Comparison of ENCODE assay signal across 14 cellular contexts in the genomic region with DNA sequence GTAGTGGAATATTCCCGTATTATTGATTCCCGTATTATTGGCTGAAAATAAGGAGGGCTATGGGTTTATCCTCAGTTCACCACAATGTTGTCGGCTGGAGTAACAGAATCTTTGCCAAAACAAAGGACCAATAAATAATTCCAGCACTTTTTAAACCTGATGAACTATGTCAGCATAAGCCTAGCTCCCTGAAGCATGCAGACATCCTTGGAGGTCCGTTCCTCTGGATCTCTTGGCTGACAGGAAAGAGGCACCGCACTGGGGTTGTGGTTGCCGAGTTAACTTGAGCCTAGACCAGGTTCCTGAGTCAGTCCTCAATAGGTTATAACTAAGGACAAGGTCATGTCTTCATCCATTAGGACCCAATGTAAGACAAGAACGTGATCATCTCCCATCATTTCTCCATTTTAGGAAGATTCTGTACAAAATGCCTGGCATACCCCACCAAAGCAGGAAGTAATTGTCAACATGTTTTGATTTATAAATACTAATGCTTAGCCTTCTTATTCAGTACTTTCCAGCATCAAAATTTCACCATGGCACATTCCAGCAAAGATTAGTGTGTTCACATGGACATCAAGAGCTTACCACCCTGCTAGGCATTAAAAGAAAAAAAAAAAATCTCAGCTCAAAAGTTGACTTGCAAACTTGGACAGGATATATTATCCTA. TPM values are rescaled to one million over a fixed set of nuclear protein-coding genes. Genes with fewer than 3 reads are reported as not detected.
A peak's percentile ranks its signal among the peaks of the same experiment; 100 is the strongest.
DNase-seq lines count a peak whose midpoint lies in the region; ATAC-seq and TF ChIP-seq lines count a peak whose summit lies in the region.
"Had no signal": no experiment of that assay in that cellular context is flagged by ENCODE, and none has a peak within 500 bp of the region (broad histone marks: within the 10 kb centered on the region; RNA-seq: fewer than 3 reads in every experiment).

No MANE protein-coding gene starts in this region.

- H3K9me3 Mint-ChIP-seq in activated CD8-positive, alpha-beta T cell treated with anti-CD3 and anti-CD28 coated beads, Interleukin-2, amount 10 ng/mL, durations not matched to agents 7 days and 5 days (ENCODE audit: insufficient read depth), result peaks cover 5% of the 10 kb centered on the region

- H2BK15ac ChIP-seq in IMR-90 (ENCODE audit: low read depth, low read length), result peak overlapping the region; percentile 64

- peak overlapping the region; percentile 11 for H3K18ac ChIP-seq in IMR-90 (ENCODE audit: low read depth, low read length)

- in situ Hi-C loops in IMR-90 (cut with MboI; ENCODE audit: low sequenced_read_pairs), result no loop called here

- H3K4me1 ChIP-seq in IMR-90 (ENCODE audit: control insufficient read depth, insufficient read depth, low read length), result peaks cover 14% of the 10 kb centered on the region
- peaks cover 0 to 2% of the 10 kb centered on the region in 2 donors for H3K4me1 ChIP-seq in left lung
- H3K4me1 ChIP-seq in subcutaneous abdominal adipose tissue (ENCODE audit: control insufficient read depth in 5 of 5, insufficient read depth in 5 of 5, low read length in 5 of 5), result peaks cover 2 to 27% (median 15%) of the 10 kb centered on the region in 5 donors
- H3K4me1 ChIP-seq: HAP-1, pancreas had no signal

- no peak overlapping the region for H3K4me3 ChIP-seq in IMR-90 (ENCODE audit: insufficient read depth, low read depth, low read length)
- peak overlapping the region; percentile 12 for H3K4me3 ChIP-seq in coronary artery
- H3K4me3 ChIP-seq in left lung, result no peak overlapping the region
- H3K4me3 ChIP-seq in subcutaneous abdominal adipose tissue (ENCODE audit: low read depth in 1 of 5, low read length in 5 of 5), result no peak overlapping the region
- H3K4me3 ChIP-seq: HAP-1, pancreas had no signal

- H3K9ac ChIP-seq in IMR-90 (ENCODE audit: low read depth, low read length) (no peak overlapping the region), subcutaneous abdominal adipose tissue (ENCODE audit: low read length in 5 of 5) (no peak overlapping the region)

- H3K23ac ChIP-seq in IMR-90 (ENCODE audit: low read depth, low read length), result no peak overlapping the region

- no peaks in the 10 kb centered on the region for H3K4me1 Mint-ChIP-seq in activated CD8-positive, alpha-beta T cell treated with anti-CD3 and anti-CD28 coated beads, Interleukin-2, amount 10 ng/mL, durations not matched to agents 7 days and 5 days (ENCODE audit: low read depth)

- no peak overlapping the region for H3K4me3 Mint-ChIP-seq in activated CD8-positive, alpha-beta T cell treated with anti-CD3 and anti-CD28 coated beads, Interleukin-2, amount 10 ng/mL, durations not matched to agents 7 days and 5 days

- POLR2A ChIA-PET in IMR-90 (lab: Charles Lee; ENCODE audit: unreplicated experiment), result interaction anchor here (0.5 kb wide), 1 partner anchor 60 kb away, joined by 3 read pairs; no protein-coding TSS in a partner anchor
- POLR2A ChIA-PET in activated CD8-positive, alpha-beta T cell treated with anti-CD3 and anti-CD28 coated beads, Interleukin-2, amount 10 ng/mL, durations not matched to agents 7 days and 5 days (lab: Charles Lee), result no interaction called here

- TF ChIP-seq POLR2A in IMR-90 (IDR thresholded peaks at IDR 0.05; ENCODE audit: low read depth, low read length), result no peak

- H4K20me1 ChIP-seq in IMR-90 (ENCODE audit: insufficient read depth, low read length), result no peaks in the 10 kb centered on the region

- TF ChIP-seq RAD21 in IMR-90 (IDR thresholded peaks at IDR 0.05; ENCODE audit: low read length), result no peak

- CTCF ChIA-PET in IMR-90 (lab: Yijun Ruan, JAX), result no interaction called here
- CTCF ChIA-PET in activated CD8-positive, alpha-beta T cell treated with anti-CD3 and anti-CD28 coated beads, Interleukin-2, amount 10 ng/mL, durations not matched to agents 7 days and 5 days (lab: Charles Lee), result no interaction called here

- intact Hi-C loops in IMR-90 (cut with micrococcal nuclease), result no loop called here
- intact Hi-C loops in left lung (cut with DNase I), result no loop called here

- H3K36me3 ChIP-seq in IMR-90 (ENCODE audit: control insufficient read depth, insufficient read depth, low read length) (peaks cover 49% of the 10 kb centered on the region), left lung (no peaks in the 10 kb centered on the region), subcutaneous abdominal adipose tissue (ENCODE audit: control insufficient read depth in 5 of 5, insufficient read depth in 5 of 5, low read length in 5 of 5) (peaks cover 4 to 38% (median 11%) of the 10 kb centered on the region in 5 donors)
- H3K36me3 ChIP-seq: HAP-1, pancreas had no signal

- H2BK20ac ChIP-seq in IMR-90 (ENCODE audit: low read depth, low read length), result peak overlapping the region; percentile 45; the same call in 1 of the 2 replicates

- H3K9me3 ChIP-seq in IMR-90 (ENCODE audit: control insufficient read depth, insufficient read depth, low read length), result no peaks in the 10 kb centered on the region
- H3K9me3 ChIP-seq in left lung, result no peaks in the 10 kb centered on the region
- H3K9me3 ChIP-seq in subcutaneous abdominal adipose tissue (ENCODE audit: control insufficient read depth in 5 of 5, low read length in 5 of 5), result no peaks in the 10 kb centered on the region
- H3K9me3 ChIP-seq: HAP-1, pancreas had no signal

- peak overlapping the region; percentile 17; the same call in 1 of the 2 replicates for H2BK120ac ChIP-seq in IMR-90 (ENCODE audit: low read depth, low read length)

- H4K5ac ChIP-seq in IMR-90 (ENCODE audit: low read depth, low read length), result peak overlapping the region; percentile 37

- no peak overlapping the region for H3K56ac ChIP-seq in IMR-90 (ENCODE audit: extremely low read depth, insufficient read depth, low read length)

- DNase-seq in IMR-90 (no peak), coronary artery (ENCODE audit: low spot score) (no peak), left lung (no peak), iPS-NIHi7 (ENCODE audit: extremely low spot score) (no peak), SHP77 treated with DMSO at 0.1 percent for 48 hours (lab: John Stamatoyannopoulos, UW) (no peak)
- no peak for DNase-seq in activated CD8-positive, alpha-beta T cell treated with anti-CD3 and anti-CD28 coated beads, Interleukin-2, amount 10 ng/mL, durations not matched to agents 7 days and 5 days
- DNase-seq: erythroblast; MM.1S; stimulated activated CD4-positive, alpha-beta T cell treated with anti-CD3 and anti-CD28 coated beads, Interleukin-1b, Interleukin-23, amount 100 ng/mL, for 48 hours; stimulated activated CD8-positive, alpha-beta memory T cell treated with anti-CD3 and anti-CD28 coated beads, Interleukin-4, amount 100 ng/mL, for 48 hours had no signal

- H3K27ac Mint-ChIP-seq in activated CD8-positive, alpha-beta T cell treated with anti-CD3 and anti-CD28 coated beads, Interleukin-2, amount 10 ng/mL, durations not matched to agents 7 days and 5 days, result no peak overlapping the region

- 83% methylated on average over 3 of the region's 7 CpGs; no CpG with 5 or more reads in 1 of the 2 experiments for WGBS in IMR-90 (ENCODE audit: extremely low coverage in 2 of 2, insufficient read length in 1 of 2), 2 experiments

- peaks cover 31 to 75% of the 10 kb centered on the region in 2 experiments for H3K79me1 ChIP-seq in IMR-90 (ENCODE audit: low read depth in 1 of 2, low read length in 2 of 2)

- H3K4ac ChIP-seq in IMR-90 (ENCODE audit: low read depth, low read length), result peak overlapping the region; percentile 8

- H3K27me3 ChIP-seq in IMR-90 (ENCODE audit: control insufficient read depth, insufficient read depth, low read length) (no peaks in the 10 kb centered on the region), left lung (no peaks in the 10 kb centered on the region), subcutaneous abdominal adipose tissue (ENCODE audit: control insufficient read depth in 5 of 5, insufficient read depth in 4 of 5, low read length in 5 of 5) (no peaks in the 10 kb centered on the region)
- H3K27me3 ChIP-seq: pancreas had no signal

- no peak overlapping the region for H4K91ac ChIP-seq in IMR-90 (ENCODE audit: insufficient read depth, low read depth, low read length)

- no TSS peak for BruUV-seq in IMR-90 (replicated peaks; lab: Mats Ljungman, UMichigan)

- peak overlapping the region; percentile 41; the same call in 1 of the 2 replicates for H3K14ac ChIP-seq in IMR-90 (replicated peaks; ENCODE audit: low read depth, low read length)

- no peaks in the 10 kb centered on the region for H3K36me3 Mint-ChIP-seq in activated CD8-positive, alpha-beta T cell treated with anti-CD3 and anti-CD28 coated beads, Interleukin-2, amount 10 ng/mL, durations not matched to agents 7 days and 5 days (ENCODE audit: low read depth)

- no peak overlapping the region for H3K4me2 ChIP-seq in IMR-90 (ENCODE audit: low read depth, low read length)

- no peak overlapping the region for H2AFZ ChIP-seq in IMR-90 (replicated peaks; ENCODE audit: low read length, poor library complexity)

- dilution Hi-C loops in IMR-90 (cut with HindIII; ENCODE audit: low sequenced_read_pairs, unreplicated experiment), result no loop called here

- H2AK9ac ChIP-seq in IMR-90 (replicated peaks; ENCODE audit: low read depth, low read length, poor library complexity), result no peak overlapping the region

- peak overlapping the region; percentile 45; the same call in 1 of the 2 replicates for H2AK5ac ChIP-seq in IMR-90 (ENCODE audit: low read depth, low read length)

- peaks cover 26% of the 10 kb centered on the region for H3K9me1 ChIP-seq in IMR-90 (ENCODE audit: insufficient read depth, low read length)

- ATAC-seq in IMR-90 (ENCODE audit: low read depth) (no peak), left lung (peak; percentile 32), GM21381 (IDR thresholded peaks at IDR 0.05; ENCODE audit: unreplicated experiment) (no peak)
- ATAC-seq in activated CD8-positive, alpha-beta T cell treated with anti-CD3 and anti-CD28 coated beads, Interleukin-2, amount 10 ng/mL, durations not matched to agents 7 days and 5 days, result no peak

- TF ChIP-seq CTCF in IMR-90 (conservative IDR thresholded peaks at IDR 0.05; ENCODE audit: low read depth, low read length) (no peak), coronary artery (IDR thresholded peaks at IDR 0.05) (no peak), left lung (IDR thresholded peaks at IDR 0.05) (no peak)

- H2BK5ac ChIP-seq in IMR-90 (ENCODE audit: low read depth, low read length, poor library complexity, severe bottlenecking), result peak overlapping the region; percentile 17

- H3K27ac ChIP-seq in IMR-90 (ENCODE audit: insufficient read depth, low read length), result peak overlapping the region; percentile 72; the same call in 1 of the 2 replicates
- H3K27ac ChIP-seq in coronary artery, result peak overlapping the region in 1 of 2 donors; percentile 68
- no peak overlapping the region for H3K27ac ChIP-seq in left lung
- peak overlapping the region; percentile 59 for H3K27ac ChIP-seq in subcutaneous abdominal adipose tissue (ENCODE audit: low read depth, low read length)
- H3K27ac ChIP-seq: pancreas had no signal

- H3K27me3 Mint-ChIP-seq in activated CD8-positive, alpha-beta T cell treated with anti-CD3 and anti-CD28 coated beads, Interleukin-2, amount 10 ng/mL, durations not matched to agents 7 days and 5 days (ENCODE audit: low read depth), result peaks cover 11% of the 10 kb centered on the region

- H4K8ac ChIP-seq in IMR-90 (ENCODE audit: low read depth in 2 of 2, low read length in 2 of 2), result peak overlapping the region in 1 of 2 experiments; percentile 55; a peak in 3 of 4 replicates

RNA-seq across cellular contexts. Expression of a gene that starts 36.5 kb away (rescaled TPM):
- total RNA-seq in IMR-90 (2012; rRNA removed) (101 and 102 TPM in 2 replicates), left lung (10 to 100 TPM; 25.0 to 30.7 TPM)
- polyA plus RNA-seq in IMR-90 (2012; rRNA removed), result 278 and 303 TPM in 2 replicates
- polyA plus RNA-seq in IMR-90 (2012; cell fraction: cytosol; rRNA removed), result 237 and 279 TPM in 2 replicates
- 363 and 859 TPM in 2 replicates for polyA plus RNA-seq in IMR-90 (2012; cell fraction: nucleus; rRNA removed; ENCODE audit: low replicate concordance)
- total RNA-seq in activated CD8-positive, alpha-beta T cell treated with anti-CD3 and anti-CD28 coated beads, Interleukin-2, amount 10 ng/mL, durations not matched to agents 7 days and 5 days, result under 1 TPM; 0.18 to 0.29 TPM

RNA-seq across cellular contexts. Expression of a gene that starts 43.0 kb away (rescaled TPM):
- total RNA-seq in IMR-90 (2012; rRNA removed) (53.2 and 94.7 TPM in 2 replicates), left lung (100 to 1,000 TPM; 126 to 134 TPM)
- 102 and 139 TPM in 2 replicates for polyA plus RNA-seq in IMR-90 (2012; rRNA removed)
- 4.0 and 8.4 TPM in 2 replicates for polyA plus RNA-seq in IMR-90 (2012; cell fraction: cytosol; rRNA removed)
- 1.5 and 27.7 TPM in 2 replicates for polyA plus RNA-seq in IMR-90 (2012; cell fraction: nucleus; rRNA removed; ENCODE audit: low replicate concordance)
- 100 to 1,000 TPM; 201 to 206 TPM for total RNA-seq in activated CD8-positive, alpha-beta T cell treated with anti-CD3 and anti-CD28 coated beads, Interleukin-2, amount 10 ng/mL, durations not matched to agents 7 days and 5 days

Comparison
In these comparisons a context has a peak if more than half of its experiments do, and no peak if none do; other contexts are left out.
1. H3K27ac ChIP-seq: peak in IMR-90 (single experiment) and subcutaneous abdominal adipose tissue (single experiment); none in left lung (0 of 2).
2. RNA of a gene that starts 36.5 kb away (total RNA-seq): 101 to 102 TPM in IMR-90 and 25.0 to 30.7 TPM in left lung; 0.18 to 0.29 TPM in activated CD8-positive, alpha-beta T cell treated with anti-CD3 and anti-CD28 coated beads, Interleukin-2, amount 10 ng/mL, durations not matched to agents 7 days and 5 days; every median in the first group is over 10 times any median in the second.